20 cellular contexts compared by ENCODE assay signal in the genomic region with DNA sequence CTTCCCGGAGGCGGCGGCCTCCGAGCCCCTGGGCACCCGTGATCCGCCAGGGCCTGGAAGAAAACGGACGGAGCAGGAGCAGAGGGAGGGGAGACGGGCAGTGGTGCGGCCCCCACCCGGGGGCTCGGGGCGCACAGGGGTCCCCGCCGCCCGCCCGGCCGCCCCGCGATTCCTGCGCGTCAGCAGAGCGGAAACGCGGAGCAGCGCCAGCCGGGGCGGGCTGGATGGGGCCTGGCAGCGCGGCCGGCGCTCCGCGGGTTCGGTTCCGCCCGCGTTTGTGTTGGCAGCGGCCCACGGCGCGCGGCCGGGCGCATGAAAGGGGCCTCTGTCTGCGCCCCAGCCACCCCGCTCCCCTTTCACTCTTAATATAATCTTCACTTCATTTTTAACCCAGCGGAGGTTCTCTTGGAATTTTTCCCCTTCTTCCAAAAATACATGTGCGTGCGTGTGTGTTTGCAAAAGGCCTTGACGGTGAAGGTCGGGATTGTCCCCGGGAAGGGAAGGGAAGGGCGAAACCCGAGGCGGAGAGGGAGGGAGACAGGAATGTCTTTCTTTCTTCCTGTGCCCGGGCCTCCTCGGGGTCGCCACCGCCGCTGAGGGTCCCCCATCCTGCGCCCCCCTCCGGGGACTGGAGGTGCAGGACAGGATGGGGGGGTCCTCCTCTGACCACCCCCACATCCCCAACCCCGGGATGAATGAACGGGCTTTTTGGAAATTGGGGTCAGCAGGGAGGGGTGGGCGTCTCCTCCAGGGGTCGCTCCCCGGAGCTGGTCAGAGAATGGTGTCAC. TPM values are rescaled to one million over a fixed set of nuclear protein-coding genes. Genes with fewer than 3 reads are reported as not detected.
"Had no signal": no experiment of that assay in that cellular context is flagged by ENCODE, and none has a peak within 500 bp of the region (broad histone marks: within the 10 kb centered on the region; RNA-seq: fewer than 3 reads in every experiment).

No MANE protein-coding gene starts in this region.

RNA-seq across cellular contexts. Expression of a gene that starts 49.6 kb away (rescaled TPM):
- total RNA-seq: endodermal cell, epithelial cell of proximal tubule, esophagus muscularis mucosa, fibroblast of lung, foreskin keratinocyte, heart right ventricle, left colon, liver, mononuclear cell, natural killer cell, omental fat pad, pancreas, progenitor cell of endocrine pancreas, right atrium auricular region, spleen, stomach, subcutaneous adipose tissue, urinary bladder had no signal
- polyA plus RNA-seq: fibroblast of lung, foreskin keratinocyte, heart right ventricle, immature natural killer cell, liver, neural cell, urinary bladder had no signal

RNA-seq across cellular contexts. Expression of a gene that starts 49.7 kb away (rescaled TPM):
- total RNA-seq: epithelial cell of proximal tubule, fibroblast of lung, foreskin keratinocyte, mononuclear cell, natural killer cell, right atrium auricular region had no signal
- polyA plus RNA-seq: fibroblast of lung, foreskin keratinocyte, immature natural killer cell, neural cell had no signal
